Comparison of ENCODE assay signal across 1 cellular context in genomic region chr14:52835122-52835903, GRCh38.
TF ChIP-seq lines count a peak whose summit lies in the region.

No MANE protein-coding gene starts in this region.

TF ChIP-seq in SK-N-SH, 30 proteins besides CTCF, POLR2A, EP300 and RAD21 (continued from another document):
- TF ChIP-seq REST (IDR thresholded peaks at IDR 0.05; ENCODE audit: low read depth, low read length) = no peak
- TF ChIP-seq RCOR1 (IDR thresholded peaks at IDR 0.05; ENCODE audit: low read length) = peak; percentile 81; the same call in 1 of the 2 replicates
- TF ChIP-seq MXI1 (IDR thresholded peaks at IDR 0.05; ENCODE audit: low read depth, low read length) = no peak
- TF ChIP-seq MEF2A (IDR thresholded peaks at IDR 0.05; ENCODE audit: borderline replicate concordance, low read depth) = no peak
- no peak for TF ChIP-seq ZBTB33 (IDR thresholded peaks at IDR 0.05; ENCODE audit: borderline replicate concordance, low read depth)
- TF ChIP-seq YY1 (IDR thresholded peaks at IDR 0.05; ENCODE audit: low read depth) = no peak
- TF ChIP-seq POLR2AphosphoS5 (IDR thresholded peaks at IDR 0.05; ENCODE audit: low read depth, low read length) = peak; percentile 37; the same call in 1 of the 2 replicates
- peak; percentile 51; the same call in 1 of the 2 replicates for TF ChIP-seq NFIC (IDR thresholded peaks at IDR 0.05; ENCODE audit: borderline replicate concordance)
- no peak for TF ChIP-seq EZH2phosphoT487 (IDR thresholded peaks at IDR 0.05; ENCODE audit: borderline replicate concordance, low read depth)
- TF ChIP-seq CHD2 (IDR thresholded peaks at IDR 0.05; ENCODE audit: low read length, partially characterized antibody) = peak; percentile 62
- peak; percentile 69 for TF ChIP-seq PBX3 (IDR thresholded peaks at IDR 0.05)
- no peak for TF ChIP-seq RFX5 (IDR thresholded peaks at IDR 0.05; ENCODE audit: low read length)
- no peak for TF ChIP-seq ELF1 (IDR thresholded peaks at IDR 0.05)
